In genomic region chr12:118495296-118495695, GRCh38 we compare ENCODE assay signal across 29 cellular contexts.
"Had no signal": no experiment of that assay in that cellular context is flagged by ENCODE, and none has a peak within 500 bp of the region (broad histone marks: within the 10 kb centered on the region; RNA-seq: fewer than 3 reads in every experiment).

No MANE protein-coding gene starts in this region.

- H3K36me3 ChIP-seq: WERI-Rb-1 had no signal

- FAIRE-seq: TTC549 had no signal

- H3K27ac ChIP-seq: VCaP, WERI-Rb-1 had no signal

- DNase-seq: activated B cell treated with CpG ODN at 0.5 μM for 24 hours; activated CD4-positive, alpha-beta memory T cell treated with anti-CD3 and anti-CD28 coated beads for 36 hours; activated CD4-positive, alpha-beta memory T cell treated with anti-CD3 and anti-CD28 coated beads, Interleukin-2, amount 10 ng/mL, durations not matched to agents 7 days and 5 days; activated CD4-positive, alpha-beta T cell treated with anti-CD3 and anti-CD28 coated beads for 1 hour; activated CD4-positive, alpha-beta T cell treated with anti-CD3 and anti-CD28 coated beads for 36 hours; activated CD4-positive, alpha-beta T cell treated with anti-CD3 and anti-CD28 coated beads for 4 hours; activated CD4-positive, alpha-beta T cell treated with anti-CD3 and anti-CD28 coated beads for 48 hours; activated CD4-positive, alpha-beta T cell treated with anti-CD3 and anti-CD28 coated beads, Interleukin-2, amount 10 ng/mL, durations not matched to agents 24 days and 14 days; activated CD4-positive, alpha-beta T cell treated with anti-CD3 and anti-CD28 coated beads, Interleukin-2, amount 10 ng/mL, durations not matched to agents 7 days and 5 days; activated CD4-positive, alpha-beta T cell treated with anti-CD3 and anti-CD28 coated beads, Interleukin-2, amount 50 U/mL, for 1 hour; activated CD4-positive, alpha-beta T cell treated with anti-CD3 and anti-CD28 coated beads, Interleukin-2, amount 50 U/mL, for 4 hours; activated CD4-positive, alpha-beta T cell treated with anti-CD3 and anti-CD28 coated beads, Interleukin-2, amount 50 U/mL, for 48 hours; activated CD4-positive, CD25-positive, alpha-beta regulatory T cell; activated CD4-positive, CD25-positive, alpha-beta regulatory T cell treated with anti-CD3 and anti-CD28 coated beads, Interleukin-2, amount 50 U/mL, for 72 hours; activated CD8-positive, alpha-beta memory T cell treated with anti-CD3 and anti-CD28 coated beads, Interleukin-2, amount 10 ng/mL, durations not matched to agents 7 days and 5 days; activated CD8-positive, alpha-beta memory T cell treated with anti-CD3 and anti-CD28 coated beads, Interleukin-2, amount 50 U/mL, for 4 hours; activated CD8-positive, alpha-beta memory T cell treated with anti-CD3 and anti-CD28 coated beads, Interleukin-2, amount 50 U/mL, for 48 hours; activated CD8-positive, alpha-beta T cell treated with anti-CD3 and anti-CD28 coated beads for 36 hours; activated CD8-positive, alpha-beta T cell treated with anti-CD3 and anti-CD28 coated beads, Interleukin-2, amount 10 ng/mL, durations not matched to agents 7 days and 5 days; T-cell; T-helper 1 cell; T-helper 17 cell; T-helper 2 cell; T-helper 9 cell; WERI-Rb-1 had no signal

- ATAC-seq: activated CD4-positive, alpha-beta T cell treated with anti-CD3 and anti-CD28 coated beads for 36 hours; activated CD4-positive, CD25-positive, alpha-beta regulatory T cell treated with anti-CD3 and anti-CD28 coated beads, Interleukin-2, amount 50 U/mL, for 24 hours; activated CD8-positive, alpha-beta memory T cell treated with anti-CD3 and anti-CD28 coated beads, Interleukin-2, amount 10 ng/mL, durations not matched to agents 7 days and 5 days; activated CD8-positive, alpha-beta T cell treated with anti-CD3 and anti-CD28 coated beads for 36 hours; activated CD8-positive, alpha-beta T cell treated with anti-CD3 and anti-CD28 coated beads, Interleukin-2, amount 10 ng/mL, durations not matched to agents 7 days and 5 days; T-cell; T-helper 17 cell; WTC11 had no signal
